26 cellular contexts compared by ENCODE assay signal in genomic region chr5:150249744-150250143, GRCh38. TPM values are rescaled to one million over a fixed set of nuclear protein-coding genes. Genes with fewer than 3 reads are reported as not detected.
"Had no signal": no experiment of that assay in that cellular context is flagged by ENCODE, and none has a peak within 500 bp of the region (broad histone marks: within the 10 kb centered on the region; RNA-seq: fewer than 3 reads in every experiment).

No MANE protein-coding gene starts in this region.

- ATAC-seq: activated CD4-positive, CD25-positive, alpha-beta regulatory T cell treated with anti-CD3 and anti-CD28 coated beads, Interleukin-2, amount 50 U/mL, for 24 hours; activated CD8-positive, alpha-beta T cell treated with anti-CD3 and anti-CD28 coated beads for 36 hours; activated T-cell treated with anti-CD3 and anti-CD28 coated beads, Interleukin-2, amount 50 U/mL, for 72 hours; T-cell had no signal

- H3K9me3 Mint-ChIP-seq: activated CD8-positive, alpha-beta T cell treated with anti-CD3 and anti-CD28 coated beads for 36 hours; activated naive CD4-positive, alpha-beta T cell treated with anti-CD3 and anti-CD28 coated beads, Interleukin-2, amount 10 ng/mL, durations not matched to agents 7 days and 5 days; activated naive CD8-positive, alpha-beta T cell treated with anti-CD3 and anti-CD28 coated beads for 36 hours; activated T-cell treated with anti-CD3 and anti-CD28 coated beads, Interleukin-2, amount 50 U/mL, for 72 hours; activated T-helper 2 cell treated with anti-CD3 and anti-CD28 coated beads, Interferon-gamma antibody, Interleukin-2, Interleukin-4, amounts not matched to agents 10 μg/mL and 5 μg/mL and 100 μg/mL, durations not matched to agents 14 hours and 24 hours and 36 hours; T-cell had no signal

- H2AFZ ChIP-seq: PC-9 had no signal

- H3K4me1 Mint-ChIP-seq: activated naive CD4-positive, alpha-beta T cell treated with anti-CD3 and anti-CD28 coated beads, Interleukin-2, amount 10 ng/mL, durations not matched to agents 7 days and 5 days; activated naive CD8-positive, alpha-beta T cell treated with anti-CD3 and anti-CD28 coated beads for 36 hours; T-cell had no signal

- H3K4me3 Mint-ChIP-seq: activated CD8-positive, alpha-beta T cell treated with anti-CD3 and anti-CD28 coated beads for 36 hours; activated naive CD4-positive, alpha-beta T cell treated with anti-CD3 and anti-CD28 coated beads, Interleukin-2, amount 10 ng/mL, durations not matched to agents 7 days and 5 days; activated naive CD8-positive, alpha-beta T cell treated with anti-CD3 and anti-CD28 coated beads for 36 hours; activated T-cell treated with anti-CD3 and anti-CD28 coated beads, Interleukin-2, amount 50 U/mL, for 72 hours; T-cell had no signal

- H3K27ac Mint-ChIP-seq: activated CD8-positive, alpha-beta T cell treated with anti-CD3 and anti-CD28 coated beads for 36 hours; activated naive CD4-positive, alpha-beta T cell treated with anti-CD3 and anti-CD28 coated beads, Interleukin-2, amount 10 ng/mL, durations not matched to agents 7 days and 5 days; activated naive CD8-positive, alpha-beta T cell treated with anti-CD3 and anti-CD28 coated beads for 36 hours; activated T-cell treated with anti-CD3 and anti-CD28 coated beads, Interleukin-2, amount 50 U/mL, for 72 hours; activated T-helper 2 cell treated with anti-CD3 and anti-CD28 coated beads, Interferon-gamma antibody, Interleukin-2, Interleukin-4, amounts not matched to agents 10 μg/mL and 5 μg/mL and 100 μg/mL, durations not matched to agents 14 hours and 24 hours and 36 hours; T-cell had no signal

- H3K27me3 Mint-ChIP-seq: activated CD8-positive, alpha-beta T cell treated with anti-CD3 and anti-CD28 coated beads for 36 hours; activated naive CD8-positive, alpha-beta T cell treated with anti-CD3 and anti-CD28 coated beads for 36 hours had no signal

- H3K4me3 ChIP-seq: cardiac muscle cell, PC-9 had no signal

- DNase-seq: activated CD4-positive, alpha-beta T cell treated with anti-CD3 and anti-CD28 coated beads for 4 hours; activated CD8-positive, alpha-beta memory T cell treated with anti-CD3 and anti-CD28 coated beads, Interleukin-2, amount 50 U/mL, for 4 hours; activated CD8-positive, alpha-beta T cell treated with anti-CD3 and anti-CD28 coated beads for 36 hours; activated gamma-delta T cell treated with Interleukin-2 at 50 U/mL for 16 hours; activated naive CD4-positive, alpha-beta T cell treated with anti-CD3 and anti-CD28 coated beads, Interleukin-2, amount 10 ng/mL, durations not matched to agents 7 days and 5 days; activated naive CD8-positive, alpha-beta T cell treated with anti-CD3 and anti-CD28 coated beads for 36 hours; activated T-cell treated with anti-CD3 and anti-CD28 coated beads, Interleukin-2, amount 50 U/mL, for 72 hours; brain microvascular endothelial cell; Kasumi-1; NCI-H1092 treated with DMSO at 0.1 percent for 48 hours; NCI-H1417 treated with DMSO at 0.1 percent for 48 hours; NCI-H1694; NCI-H2029; NCI-H2107; NCI-H345; NCI-H510A; NCI-H526 treated with DMSO at 0.1 percent for 48 hours; PC-9; SHP77 treated with DMSO at 0.1 percent for 48 hours; T-cell had no signal

- H3K4me2 ChIP-seq: PC-9 had no signal

- H3K27ac ChIP-seq: brain microvascular endothelial cell, cardiac muscle cell, PC-9 had no signal

- H3K36me3 ChIP-seq: brain microvascular endothelial cell, cardiac muscle cell had no signal

- H3K36me3 Mint-ChIP-seq: activated naive CD4-positive, alpha-beta T cell treated with anti-CD3 and anti-CD28 coated beads, Interleukin-2, amount 10 ng/mL, durations not matched to agents 7 days and 5 days; activated naive CD8-positive, alpha-beta T cell treated with anti-CD3 and anti-CD28 coated beads for 36 hours; T-cell had no signal

- H3K27me3 ChIP-seq: brain microvascular endothelial cell, cardiac muscle cell had no signal

RNA-seq across cellular contexts. Expression of gene CAMK2A, which starts 39.8 kb away (rescaled TPM):
- total RNA-seq: activated CD8-positive, alpha-beta T cell treated with anti-CD3 and anti-CD28 coated beads for 36 hours; activated naive CD8-positive, alpha-beta T cell treated with anti-CD3 and anti-CD28 coated beads for 36 hours; activated T-cell treated with anti-CD3 and anti-CD28 coated beads, Interleukin-2, amount 50 U/mL, for 72 hours; activated T-helper 2 cell treated with anti-CD3 and anti-CD28 coated beads, Interferon-gamma antibody, Interleukin-2, Interleukin-4, amounts not matched to agents 10 μg/mL and 5 μg/mL and 100 μg/mL, durations not matched to agents 14 hours and 24 hours and 36 hours; SK-MEL-5; T-cell; T-helper 2 cell treated with Interferon-gamma antibody and Interleukin-4, amounts not matched to agents 100 ng/mL and 5 ng/mL, for 36 hours had no signal

RNA-seq across cellular contexts. Expression of gene ARSI, which starts 53.0 kb away (rescaled TPM):
- total RNA-seq: activated CD8-positive, alpha-beta T cell treated with anti-CD3 and anti-CD28 coated beads for 36 hours; activated naive CD8-positive, alpha-beta T cell treated with anti-CD3 and anti-CD28 coated beads for 36 hours; activated T-cell treated with anti-CD3 and anti-CD28 coated beads, Interleukin-2, amount 50 U/mL, for 72 hours; activated T-helper 2 cell treated with anti-CD3 and anti-CD28 coated beads, Interferon-gamma antibody, Interleukin-2, Interleukin-4, amounts not matched to agents 10 μg/mL and 5 μg/mL and 100 μg/mL, durations not matched to agents 14 hours and 24 hours and 36 hours; SK-MEL-5; T-helper 2 cell treated with Interferon-gamma antibody and Interleukin-4, amounts not matched to agents 100 ng/mL and 5 ng/mL, for 36 hours had no signal

RNA-seq across cellular contexts. Expression of gene SLC6A7, which starts 59.9 kb away (rescaled TPM):
- total RNA-seq: activated CD8-positive, alpha-beta T cell treated with anti-CD3 and anti-CD28 coated beads for 36 hours; activated naive CD8-positive, alpha-beta T cell treated with anti-CD3 and anti-CD28 coated beads for 36 hours; activated T-cell treated with anti-CD3 and anti-CD28 coated beads, Interleukin-2, amount 50 U/mL, for 72 hours; activated T-helper 2 cell treated with anti-CD3 and anti-CD28 coated beads, Interferon-gamma antibody, Interleukin-2, Interleukin-4, amounts not matched to agents 10 μg/mL and 5 μg/mL and 100 μg/mL, durations not matched to agents 14 hours and 24 hours and 36 hours; cardiac muscle cell; PC-9; SK-MEL-5; T-cell; T-helper 2 cell treated with Interferon-gamma antibody and Interleukin-4, amounts not matched to agents 100 ng/mL and 5 ng/mL, for 36 hours had no signal
- polyA plus RNA-seq: adipose tissue, cardiac muscle cell had no signal
